25 cellular contexts compared by ENCODE assay signal in genomic region chr15:96306321-96306720, GRCh38. TPM values are rescaled to one million over a fixed set of nuclear protein-coding genes. Genes with fewer than 3 reads are reported as not detected.
DNase-seq lines count a peak whose midpoint lies in the region; ATAC-seq and TF ChIP-seq lines count a peak whose summit lies in the region.
"Had no signal": no experiment of that assay in that cellular context is flagged by ENCODE, and none has a peak within 500 bp of the region (broad histone marks: within the 10 kb centered on the region; RNA-seq: fewer than 3 reads in every experiment).

No MANE protein-coding gene starts in this region.

- H2BK120ac ChIP-seq in mesenchymal stem cell (ENCODE audit: low read depth, low read length), result no peak overlapping the region

- H3K9ac ChIP-seq in mesenchymal stem cell (ENCODE audit: low read length), result no peak overlapping the region
- H3K9ac ChIP-seq: BLaER1 had no signal

- no peak overlapping the region for H3K27ac Mint-ChIP-seq in natural killer cell
- H3K27ac Mint-ChIP-seq: CD14-positive monocyte; CD4-positive, alpha-beta memory T cell; CD4-positive, CD25-positive, alpha-beta regulatory T cell; CD8-positive, alpha-beta memory T cell had no signal

- peaks cover 29 to 60% of the 10 kb centered on the region in 2 donors for H3K27me3 Mint-ChIP-seq in natural killer cell (ENCODE audit: low read depth in 2 of 2)
- H3K27me3 Mint-ChIP-seq: CD4-positive, CD25-positive, alpha-beta regulatory T cell had no signal

- H2BK15ac ChIP-seq in mesenchymal stem cell (ENCODE audit: low read depth, poor library complexity, severe bottlenecking), result no peak overlapping the region

- H4K8ac ChIP-seq in mesenchymal stem cell (ENCODE audit: low read length), result no peak overlapping the region

- peak overlapping the region; percentile 33 for H2AK5ac ChIP-seq in mesenchymal stem cell (ENCODE audit: low read length, severe bottlenecking)

- no CpG with 5 or more reads among the region's 1 CpG for WGBS in mesenchymal stem cell

- in situ Hi-C loops in G401 (cut with HindIII; ENCODE audit: low sequenced_read_pairs), result no loop called here

- H3K36me3 Mint-ChIP-seq in natural killer cell, result no peaks in the 10 kb centered on the region
- H3K36me3 Mint-ChIP-seq: CD14-positive monocyte; CD4-positive, alpha-beta memory T cell; CD4-positive, CD25-positive, alpha-beta regulatory T cell; CD8-positive, alpha-beta memory T cell had no signal

- no peak overlapping the region for H3K18ac ChIP-seq in mesenchymal stem cell (ENCODE audit: low read depth in 1 of 2, low read length in 2 of 2)

- H3K4me1 ChIP-seq in mesenchymal stem cell (ENCODE audit: control insufficient read depth, insufficient read depth, low read depth, low read length), result no peaks in the 10 kb centered on the region
- H3K4me1 ChIP-seq: BE2C, BLaER1 had no signal

- peaks cover 17% of the 10 kb centered on the region for H3K79me1 ChIP-seq in mesenchymal stem cell (replicated peaks; ENCODE audit: low read length, poor library complexity, severe bottlenecking)

- H3K9me3 Mint-ChIP-seq in natural killer cell, result no peaks in the 10 kb centered on the region

- no peak overlapping the region for H3K14ac ChIP-seq in mesenchymal stem cell (ENCODE audit: low read length in 2 of 2)

- intact Hi-C loops in natural killer cell (cut with micrococcal nuclease), result no loop called here

- no peaks in the 10 kb centered on the region for H3K4me1 Mint-ChIP-seq in natural killer cell
- H3K4me1 Mint-ChIP-seq: CD14-positive monocyte; CD4-positive, alpha-beta memory T cell; CD4-positive, CD25-positive, alpha-beta regulatory T cell; CD8-positive, alpha-beta memory T cell had no signal

- H4K91ac ChIP-seq in mesenchymal stem cell (ENCODE audit: low read length), result no peak overlapping the region

- H3K27me3 ChIP-seq in mesenchymal stem cell (ENCODE audit: control insufficient read depth in 1 of 2, insufficient read depth in 1 of 2, low read length in 2 of 2), result no peaks in the 10 kb centered on the region
- H3K27me3 ChIP-seq: BLaER1 had no signal

- H3K27ac ChIP-seq in mesenchymal stem cell (ENCODE audit: low read length, poor library complexity, severe bottlenecking), result no peak overlapping the region
- H3K27ac ChIP-seq: BLaER1 had no signal

- DNase-seq in SK-N-DZ (ENCODE audit: low spot score) (peak; percentile 24), kidney glomerular epithelial cell (lab: John Stamatoyannopoulos, UW) (peak; percentile 62), mesenchymal stem cell (no peak), G401 (ENCODE audit: low spot score) (no peak), DMS 273 (lab: John Stamatoyannopoulos, UW; ENCODE audit: unreplicated experiment) (no peak), natural killer cell (no peak)
- DNase-seq: 8988T; ACHN; BE2C; C1 segment of cervical spinal cord; Calu3; CD4-positive, alpha-beta memory T cell; CD4-positive, CD25-positive, alpha-beta regulatory T cell; CD8-positive, alpha-beta memory T cell; COR-L47; DMS 273 treated with DMSO at 0.1 percent for 48 hours; DMS153; DMS53; DMS79; DND-41; EL; GF-D8 had no signal

- TF ChIP-seq CTCF in natural killer cell (IDR thresholded peaks at IDR 0.05), result no peak

- H3K4me3 Mint-ChIP-seq in natural killer cell, result no peak overlapping the region
- H3K4me3 Mint-ChIP-seq: CD14-positive monocyte; CD4-positive, alpha-beta memory T cell; CD4-positive, CD25-positive, alpha-beta regulatory T cell; CD8-positive, alpha-beta memory T cell had no signal

- H2BK12ac ChIP-seq in mesenchymal stem cell (ENCODE audit: low read length in 2 of 2), result no peak overlapping the region

- no peaks in the 10 kb centered on the region for H3K9me3 ChIP-seq in mesenchymal stem cell (ENCODE audit: control insufficient read depth, low read length)
- H3K9me3 ChIP-seq: BE2C, BLaER1 had no signal

- H3K23ac ChIP-seq in mesenchymal stem cell (ENCODE audit: low read length in 2 of 2), result no peak overlapping the region

- ATAC-seq in natural killer cell, result no peak
- no peak for ATAC-seq in HG02623 (IDR thresholded peaks at IDR 0.05; ENCODE audit: unreplicated experiment)

- no peak overlapping the region for H3K4ac ChIP-seq in mesenchymal stem cell (ENCODE audit: low read depth in 1 of 2, low read length in 2 of 2)

- no peak overlapping the region for H3K4me3 ChIP-seq in mesenchymal stem cell (ENCODE audit: insufficient read depth in 1 of 2, low read depth in 1 of 2, low read length in 2 of 2)
- H3K4me3 ChIP-seq: BLaER1 had no signal

- H3K36me3 ChIP-seq in mesenchymal stem cell (ENCODE audit: control insufficient read depth in 1 of 2, insufficient read depth in 2 of 2, low read depth in 1 of 2, low read length in 2 of 2), result peaks cover 3 to 5% of the 10 kb centered on the region in 2 experiments
- H3K36me3 ChIP-seq: BE2C, BLaER1 had no signal

- H2AFZ ChIP-seq in mesenchymal stem cell (ENCODE audit: low read depth, low read length), result no peak overlapping the region

- H2BK5ac ChIP-seq in mesenchymal stem cell (ENCODE audit: low read depth, low read length, poor library complexity, severe bottlenecking), result no peak overlapping the region

- H3K4me2 ChIP-seq in mesenchymal stem cell (ENCODE audit: low read length, poor library complexity, severe bottlenecking), result no peak overlapping the region
- H3K4me2 ChIP-seq: BLaER1 had no signal

RNA-seq across cellular contexts. Expression of gene NR2F2, which starts 24.2 kb away (rescaled TPM):
- polyA plus RNA-seq in SK-N-DZ (2014; cell fraction: cytosol; rRNA removed), result 2.2 and 3.2 TPM in 2 replicates
- 1.5 and 3.6 TPM in 2 replicates for polyA plus RNA-seq in SK-N-DZ (2014; cell fraction: nucleus; rRNA removed)
- 117 TPM for polyA plus RNA-seq in mesenchymal stem cell (2013, experiment 1 of 2)
- polyA plus RNA-seq in mesenchymal stem cell (2013, experiment 2 of 2), result 115 TPM
- total RNA-seq in G401 (2014; rRNA removed; shearing (Covaris generic)), result 2.3 and 3.6 TPM in 2 replicates
- not detected for total RNA-seq in natural killer cell
- total RNA-seq: CD4-positive, alpha-beta memory T cell; CD4-positive, CD25-positive, alpha-beta regulatory T cell; CD8-positive, alpha-beta memory T cell had no signal
- polyA plus RNA-seq: CD14-positive monocyte; CD4-positive, alpha-beta memory T cell; CD4-positive, CD25-positive, alpha-beta regulatory T cell; CD8-positive, alpha-beta memory T cell had no signal

Comparison
In these comparisons a context has a peak if more than half of its experiments do, and no peak if none do; other contexts are left out.
1. DNase-seq: peak in SK-N-DZ (single experiment) and kidney glomerular epithelial cell (single experiment); none in mesenchymal stem cell (single experiment), G401 (single experiment), DMS 273 (single experiment) and natural killer cell (single experiment).